Comparison of ENCODE assay signal across 16 cellular contexts in genomic region chr6:40807484-40807883, GRCh38.
DNase-seq lines count a peak whose midpoint lies in the region; ATAC-seq, FAIRE-seq and TF ChIP-seq lines count a peak whose summit lies in the region.
"Had no signal": no experiment of that assay in that cellular context is flagged by ENCODE, and none has a peak within 500 bp of the region (broad histone marks: within the 10 kb centered on the region; RNA-seq: fewer than 3 reads in every experiment).

No MANE protein-coding gene starts in this region.

- no peaks in the 10 kb centered on the region for H3K36me3 ChIP-seq in GM12878 (ENCODE audit: control insufficient read depth in 2 of 2, insufficient read depth in 2 of 2, low read length in 1 of 2)
- no peaks in the 10 kb centered on the region for H3K36me3 ChIP-seq in HepG2 (replicated peaks in 1 of 2; ENCODE audit: control insufficient read depth in 1 of 2, insufficient read depth in 2 of 2, low read length in 2 of 2)
- no peaks in the 10 kb centered on the region for H3K36me3 ChIP-seq in tibial nerve
- H3K36me3 ChIP-seq: neural progenitor cell, right atrium auricular region had no signal

- intact Hi-C loops in GM12878 (cut with micrococcal nuclease; ENCODE audit: unreplicated experiment): no loop called here
- intact Hi-C loops in HepG2 (cut with micrococcal nuclease; ENCODE audit: unreplicated experiment): no loop called here

- TF ChIP-seq RAD21 in GM12878 (IDR thresholded peaks at IDR 0.05; ENCODE audit: insufficient read depth, low read depth, low read length) (no peak), HepG2 (CRISPR knock-in tag; IDR thresholded peaks at IDR 0.05) (no peak)

- TF ChIP-seq POLR2A in GM12878 (IDR thresholded peaks at IDR 0.05; ENCODE audit: low read depth, low read length) (no peak), HepG2 (IDR thresholded peaks at IDR 0.05; ENCODE audit: insufficient read depth in 1 of 2, low read depth in 2 of 2, low read length in 2 of 2) (no peak), tibial nerve (IDR thresholded peaks at IDR 0.05) (no peak)

- 47% methylated on average over 5 of the region's 5 CpGs for WGBS in GM12878 (ENCODE audit: insufficient coverage, insufficient replicate concordance, low lambda C conversion rate, missing lambda C conversion rate)
- 5% methylated on average over 5 of the region's 5 CpGs for WGBS in HepG2 (ENCODE audit: low lambda C conversion rate)
- 81 to 84% methylated on average over 5 of the region's 5 CpGs for WGBS in tibial nerve, 2 donors

- H3K27ac ChIP-seq in GM12878 (ENCODE audit: control insufficient read depth, insufficient read depth) (no peak overlapping the region), HepG2 (ENCODE audit: extremely low read length, insufficient read depth, low read length) (no peak overlapping the region), tibial nerve (no peak overlapping the region)
- H3K27ac ChIP-seq: neural progenitor cell, right atrium auricular region had no signal

- H3K27me3 ChIP-seq in GM12878 (replicated peaks in 1 of 2; ENCODE audit: control insufficient read depth in 2 of 2, insufficient read depth in 2 of 2, low read length in 1 of 2) (no peaks in the 10 kb centered on the region), HepG2 (ENCODE audit: control insufficient read depth in 1 of 2, insufficient read depth in 2 of 2, low read length in 2 of 2) (no peaks in the 10 kb centered on the region), tibial nerve (no peaks in the 10 kb centered on the region)
- H3K27me3 ChIP-seq: neural progenitor cell, right atrium auricular region had no signal

- H3K4me1 ChIP-seq in GM12878 (ENCODE audit: control insufficient read depth, insufficient read depth, low read length) (peaks cover 16% of the 10 kb centered on the region), HepG2 (ENCODE audit: insufficient read depth, low read length) (peaks cover 8% of the 10 kb centered on the region), tibial nerve (no peaks in the 10 kb centered on the region)
- H3K4me1 ChIP-seq: Caco-2 had no signal

- CTCF ChIA-PET in GM12878 (lab: Yijun Ruan, JAX) (no interaction called here), HepG2 (lab: Yijun Ruan, JAX; ENCODE audit: low intra/inter-chr PET ratio, low total read pairs) (no interaction called here)

- RAD21 ChIA-PET in GM12878 (lab: Charles Lee; ENCODE audit: unreplicated experiment): no interaction called here

- H3K4me3 ChIP-seq in AG10803 (ENCODE audit: low read length) (no peak overlapping the region), GM12878 (no peak overlapping the region), HepG2 (replicated peaks in 1 of 3; ENCODE audit: insufficient read depth in 1 of 3, low read depth in 2 of 3, low read length in 3 of 3) (no peak overlapping the region), tibial nerve (no peak overlapping the region)
- H3K4me3 ChIP-seq: neural progenitor cell, right atrium auricular region had no signal

- H3K4me2 ChIP-seq in GM12878 (ENCODE audit: control insufficient read depth, insufficient read depth) (no peak overlapping the region), HepG2 (ENCODE audit: low read depth, low read length) (no peak overlapping the region)
- H3K4me2 ChIP-seq: neural progenitor cell had no signal

- BruUV-seq in GM12878 (replicated peaks; lab: Mats Ljungman, UMichigan) (no TSS peak), HepG2 (replicated peaks; lab: Mats Ljungman, UMichigan) (no TSS peak)

- FAIRE-seq in GM12878 (lab: Jason Lieb, UNC): no peak
- no peak for FAIRE-seq in HepG2 (lab: Jason Lieb, UNC)
- FAIRE-seq: endometrium had no signal

- SMC1A ChIA-PET in GM12878 (lab: Charles Lee; ENCODE audit: uncharacterized antibody, unreplicated experiment): no interaction called here

- H2AFZ ChIP-seq in GM12878 (ENCODE audit: control insufficient read depth, low read depth, low read length) (no peak overlapping the region), HepG2 (ENCODE audit: low read length) (no peak overlapping the region)
- H2AFZ ChIP-seq: neural progenitor cell had no signal

- H4K20me1 ChIP-seq in GM12878 (ENCODE audit: control insufficient read depth, insufficient read depth): no peaks in the 10 kb centered on the region
- H4K20me1 ChIP-seq in HepG2 (ENCODE audit: insufficient read depth, low read length): no peaks in the 10 kb centered on the region

- TF ChIP-seq EP300 in GM12878 (IDR thresholded peaks at IDR 0.05; ENCODE audit: borderline replicate concordance in 1 of 2, control insufficient read depth in 1 of 2, low read depth in 2 of 2, low read length in 2 of 2) (no peak), HepG2 (IDR thresholded peaks at IDR 0.05; ENCODE audit: low read depth in 2 of 2, low read length in 2 of 2) (no peak), HepG2 (CRISPR knock-in tag; IDR thresholded peaks at IDR 0.05; ENCODE audit: borderline replicate concordance) (no peak), tibial nerve (IDR thresholded peaks at IDR 0.05) (no peak)

- H3K9me3 ChIP-seq in GM12878 (replicated peaks; ENCODE audit: control insufficient read depth, insufficient read depth, low read length) (no peaks in the 10 kb centered on the region), HepG2 (ENCODE audit: low read length) (no peaks in the 10 kb centered on the region), tibial nerve (no peaks in the 10 kb centered on the region)
- H3K9me3 ChIP-seq: Caco-2, right atrium auricular region had no signal

- H3K9ac ChIP-seq in GM12878 (ENCODE audit: control insufficient read depth, insufficient read depth, low read length) (no peak overlapping the region), HepG2 (ENCODE audit: insufficient read depth, low read depth, low read length) (no peak overlapping the region)
- H3K9ac ChIP-seq: neural progenitor cell had no signal

- in situ Hi-C loops in GM12878 (cut with MboI) (no loop called here), HepG2 (cut with HindIII; ENCODE audit: extremely low pct_ligation_motif_present, low pct_unique_long_range_greater_than_20kb) (no loop called here)

- POLR2A ChIA-PET in GM12878 (lab: Charles Lee) (no interaction called here), HepG2 (lab: Yijun Ruan, JAX) (no interaction called here)

- ATAC-seq in GM12878 (no peak), HepG2 (no peak), HG03139 (IDR thresholded peaks at IDR 0.05; ENCODE audit: unreplicated experiment) (no peak), GM18520 (IDR thresholded peaks at IDR 0.05; ENCODE audit: unreplicated experiment) (no peak)

- DNase-seq in AG10803 (ENCODE audit: low read depth) (peak; percentile 39), HS-5 (ENCODE audit: low read depth) (peak; percentile 31), GM12878 (ENCODE audit: low read depth, low spot score) (no peak), HepG2 (ENCODE audit: low spot score) (no peak), NCI-H2107 treated with DMSO at 0.1 percent for 48 hours (lab: John Stamatoyannopoulos, UW; ENCODE audit: unreplicated experiment) (no peak), tibial nerve (ENCODE audit: low spot score in 2 of 2) (no peak)
- DNase-seq: anterior cingulate cortex, Caco-2, mesendoderm, NCI-H2171 treated with DMSO at 0.1 percent for 48 hours, SIG-M5 had no signal

- H3K79me2 ChIP-seq in GM12878 (ENCODE audit: control insufficient read depth, insufficient read depth, low read length) (no peaks in the 10 kb centered on the region), HepG2 (ENCODE audit: insufficient read depth, low read length) (no peaks in the 10 kb centered on the region)

- TF ChIP-seq CTCF in AG10803 (conservative IDR thresholded peaks at IDR 0.05; ENCODE audit: low read length) (no peak), GM12878 (IDR thresholded peaks at IDR 0.05 in 2 of 3, conservative IDR thresholded peaks at IDR 0.05 in 1 of 3; ENCODE audit: control insufficient read depth in 2 of 3, extremely low read depth in 1 of 3, insufficient read depth in 1 of 3, low read depth in 3 of 3, low read length in 3 of 3) (no peak), HepG2 (CRISPR knock-in tag; IDR thresholded peaks at IDR 0.05) (no peak), tibial nerve (IDR thresholded peaks at IDR 0.05) (no peak)

TF ChIP-seq in GM12878, 131 proteins besides CTCF, POLR2A, EP300 and RAD21:
- TF ChIP-seq MTA2 (IDR thresholded peaks at IDR 0.05; ENCODE audit: low read depth) (0 out of 2 replicates have a peak, but pooled peaks have one; percentile 24), ATF7 (IDR thresholded peaks at IDR 0.05; ENCODE audit: low read depth) (no peak), NFXL1 (IDR thresholded peaks at IDR 0.05; ENCODE audit: borderline replicate concordance) (no peak), STAT1 (conservative IDR thresholded peaks at IDR 0.05) (no peak), ZNF622 (IDR thresholded peaks at IDR 0.05) (no peak), SPI1 (IDR thresholded peaks at IDR 0.05; ENCODE audit: borderline replicate concordance, insufficient read depth, low read depth, low read length) (peak; percentile 51; the same call in 1 of the 2 replicates), DPF2 (IDR thresholded peaks at IDR 0.05) (peak; percentile 36; the same call in 1 of the 2 replicates), ZNF207 (IDR thresholded peaks at IDR 0.05; ENCODE audit: borderline replicate concordance) (no peak), HDGF (IDR thresholded peaks at IDR 0.05) (no peak), IKZF1 (conservative IDR thresholded peaks at IDR 0.05) (0 out of 2 replicates have a peak, but pooled peaks have one; percentile 40), IKZF2 (IDR thresholded peaks at IDR 0.05) (peak in 1 of 2 experiments; percentile 28; a peak in 2 of 4 replicates), BHLHE40 (IDR thresholded peaks at IDR 0.05; ENCODE audit: borderline replicate concordance in 1 of 2, low read depth in 2 of 2, low read length in 1 of 2) (peak in 1 of 2 experiments; percentile 19; a peak in 1 of 4 replicates)

TF ChIP-seq in HepG2, 621 proteins besides CTCF, POLR2A, EP300 and RAD21:
- TF ChIP-seq SRF (IDR thresholded peaks at IDR 0.05; ENCODE audit: low read depth, low read length): no peak
- no peak for TF ChIP-seq SRSF1 (optimal IDR thresholded peaks at IDR 0.05; ENCODE audit: low read depth, low read length)
- TF ChIP-seq HNF4A (CRISPR knock-in tag; IDR thresholded peaks at IDR 0.05): peak; percentile 56

Comparison
In these comparisons a context has a peak if more than half of its experiments do, and no peak if none do; other contexts are left out.
1. DNase-seq: peak in AG10803 (single experiment) and HS-5 (single experiment); none in GM12878 (single experiment), HepG2 (single experiment), NCI-H2107 treated with DMSO at 0.1 percent for 48 hours (single experiment) and tibial nerve (0 of 2).